ENCODE assay signal across 9 cellular contexts in the genomic region with DNA sequence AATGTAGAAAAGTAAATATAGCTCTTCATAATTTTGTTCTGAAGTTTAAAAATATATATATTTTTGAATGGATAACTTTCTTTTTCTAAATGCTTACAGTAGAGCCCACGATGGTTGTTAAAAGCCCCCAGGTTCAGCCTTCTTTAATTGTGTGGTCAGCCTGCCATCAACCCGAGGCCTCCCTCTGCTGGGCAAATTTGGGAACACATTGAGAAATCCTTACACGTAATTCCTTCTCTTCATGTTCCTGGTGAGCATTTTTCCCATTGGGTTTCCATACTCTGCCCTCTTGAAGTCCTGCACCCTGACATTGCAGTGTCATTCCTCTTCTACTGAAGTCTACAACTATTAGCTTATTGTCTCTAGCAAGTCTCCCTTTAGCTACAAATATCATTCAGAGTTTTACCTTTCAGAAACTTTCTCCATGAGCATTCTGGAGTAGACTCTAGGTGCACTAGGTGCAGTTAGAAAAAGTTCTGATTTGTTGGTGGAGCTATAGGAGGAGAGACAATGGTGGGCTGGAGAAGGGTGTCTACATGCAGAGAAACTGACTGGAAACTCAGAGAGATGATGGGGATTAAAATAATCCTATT. TPM values are rescaled to one million over a fixed set of nuclear protein-coding genes. Genes with fewer than 3 reads are reported as not detected.
A peak's percentile ranks its signal among the peaks of the same experiment; 100 is the strongest.
DNase-seq lines count a peak whose midpoint lies in the region; ATAC-seq, FAIRE-seq and TF ChIP-seq lines count a peak whose summit lies in the region.
"Had no signal": no experiment of that assay in that cellular context is flagged by ENCODE, and none has a peak within 500 bp of the region (broad histone marks: within the 10 kb centered on the region; RNA-seq: fewer than 3 reads in every experiment).

No MANE protein-coding gene starts in this region.

- no peaks in the 10 kb centered on the region for H3K27me3 Mint-ChIP-seq in activated naive CD8-positive, alpha-beta T cell treated with anti-CD3 and anti-CD28 coated beads, Interleukin-2, amount 50 U/mL, for 24 hours

- no peak overlapping the region for H3K4me3 ChIP-seq in gastrocnemius medialis
- H3K4me3 ChIP-seq: skin epidermis had no signal

- ATAC-seq in activated naive CD8-positive, alpha-beta T cell treated with anti-CD3 and anti-CD28 coated beads, Interleukin-2, amount 50 U/mL, for 24 hours = no peak
- ATAC-seq in left ventricle myocardium superior (peak; percentile 71), gastrocnemius medialis (peak in 1 of 2 donors; percentile 82), GM18520 (IDR thresholded peaks at IDR 0.05; ENCODE audit: unreplicated experiment) (no peak)

- peak; percentile 2 for FAIRE-seq in RCC 7860 (lab: Jason Lieb, UNC)

- H3K4me1 Mint-ChIP-seq in activated naive CD8-positive, alpha-beta T cell treated with anti-CD3 and anti-CD28 coated beads, Interleukin-2, amount 50 U/mL, for 24 hours = peaks cover 4% of the 10 kb centered on the region

- no peaks in the 10 kb centered on the region for H3K9me3 Mint-ChIP-seq in activated naive CD8-positive, alpha-beta T cell treated with anti-CD3 and anti-CD28 coated beads, Interleukin-2, amount 50 U/mL, for 24 hours

- TF ChIP-seq CTCF in gastrocnemius medialis (IDR thresholded peaks at IDR 0.05 in 4 of 5, conservative IDR thresholded peaks at IDR 0.05 in 1 of 5) = peak; percentile 30 to 81 (median 54)

- H3K4me3 Mint-ChIP-seq in activated naive CD8-positive, alpha-beta T cell treated with anti-CD3 and anti-CD28 coated beads, Interleukin-2, amount 50 U/mL, for 24 hours = no peak overlapping the region

- in situ Hi-C loops in gastrocnemius medialis (cut with MboI; ENCODE audit: low sequenced_read_pairs in 4 of 4) = loop anchor here in 1 of 4 donors (10.0 kb wide), 1 partner anchor 278 kb away; a partner anchor contains a TSS

- TF ChIP-seq POLR2A in gastrocnemius medialis (IDR thresholded peaks at IDR 0.05) = no peak

- no peaks in the 10 kb centered on the region for H3K9me3 ChIP-seq in gastrocnemius medialis

- H3K27me3 ChIP-seq in gastrocnemius medialis = no peaks in the 10 kb centered on the region

- intact Hi-C loops in left ventricle myocardium superior (cut with micrococcal nuclease) = loop anchor here (10.0 kb wide), 1 partner anchor 278 kb away; a partner anchor contains a TSS
- intact Hi-C loops in gastrocnemius medialis (cut with DNase I; ENCODE audit: low total_unique reads) = loop anchor here (10.0 kb wide), 1 partner anchor 278 kb away; a partner anchor contains a TSS

- POLR2A ChIA-PET in HEK293T (lab: Yijun Ruan, JAX) = interaction anchor here (0.9 to 1.7 kb wide), 3 partner anchors 11 to 19 kb away, joined by 3 to 14 read pairs (median 3); a partner anchor contains a TSS

- H3K4me1 ChIP-seq in gastrocnemius medialis = no peaks in the 10 kb centered on the region

- DNase-seq in D341Med (ENCODE audit: low spot score) (peak; percentile 74), HEK293T (ENCODE audit: extremely low spot score) (peak; percentile 60), RCC 7860 (ENCODE audit: low spot score) (peak; percentile 28), left ventricle myocardium superior (no peak), gastrocnemius medialis (peak in 1 of 2 donors; percentile 25), ecto neural progenitor cell (ENCODE audit: low spot score) (no peak)
- peak; percentile 58 for DNase-seq in activated naive CD8-positive, alpha-beta T cell treated with anti-CD3 and anti-CD28 coated beads, Interleukin-2, amount 50 U/mL, for 24 hours

- peaks cover 11% of the 10 kb centered on the region for H3K36me3 Mint-ChIP-seq in activated naive CD8-positive, alpha-beta T cell treated with anti-CD3 and anti-CD28 coated beads, Interleukin-2, amount 50 U/mL, for 24 hours (ENCODE audit: low read depth)

- H3K36me3 ChIP-seq in gastrocnemius medialis = no peaks in the 10 kb centered on the region

- CTCF ChIA-PET in HEK293T (lab: Yijun Ruan, JAX) = interaction anchor here (0.5 to 3.5 kb wide), 3 partner anchors 10 to 63 kb away, joined by 3 to 25 read pairs (median 3); a partner anchor contains a TSS

- no peak overlapping the region for H3K27ac ChIP-seq in gastrocnemius medialis
- H3K27ac ChIP-seq: skin epidermis had no signal

- no peak overlapping the region for H3K27ac Mint-ChIP-seq in activated naive CD8-positive, alpha-beta T cell treated with anti-CD3 and anti-CD28 coated beads, Interleukin-2, amount 50 U/mL, for 24 hours

TF ChIP-seq in HEK293T, 16 proteins besides CTCF, POLR2A, EP300 and RAD21:
- no peak for TF ChIP-seq FOXA1 (IDR thresholded peaks at IDR 0.05)
- no peak for TF ChIP-seq ZNF384 (IDR thresholded peaks at IDR 0.05)
- TF ChIP-seq ELF4 (IDR thresholded peaks at IDR 0.05) = no peak
- TF ChIP-seq L3MBTL2 (conservative IDR thresholded peaks at IDR 0.05) = no peak
- TF ChIP-seq ARNT (IDR thresholded peaks at IDR 0.05) = no peak
- no peak for TF ChIP-seq BHLHE40 (IDR thresholded peaks at IDR 0.05; ENCODE audit: borderline replicate concordance)
- TF ChIP-seq TARDBP (IDR thresholded peaks at IDR 0.05) = no peak

RNA-seq across cellular contexts. Expression of a gene that starts 40.6 kb away (rescaled TPM):
- total RNA-seq in left ventricle myocardium superior (2.7 TPM), gastrocnemius medialis (1 to 10 TPM; 2.2 to 6.7 (median 4.6) TPM)

Comparison
In these comparisons a context has a peak if more than half of its experiments do, and no peak if none do; other contexts are left out.
1. DNase-seq: peak in D341Med (single experiment), HEK293T (single experiment), RCC 7860 (single experiment) and activated naive CD8-positive, alpha-beta T cell treated with anti-CD3 and anti-CD28 coated beads, Interleukin-2, amount 50 U/mL, for 24 hours (single experiment); none in left ventricle myocardium superior (single experiment) and ecto neural progenitor cell (single experiment).